8 cellular contexts compared by ENCODE assay signal in the genomic region with DNA sequence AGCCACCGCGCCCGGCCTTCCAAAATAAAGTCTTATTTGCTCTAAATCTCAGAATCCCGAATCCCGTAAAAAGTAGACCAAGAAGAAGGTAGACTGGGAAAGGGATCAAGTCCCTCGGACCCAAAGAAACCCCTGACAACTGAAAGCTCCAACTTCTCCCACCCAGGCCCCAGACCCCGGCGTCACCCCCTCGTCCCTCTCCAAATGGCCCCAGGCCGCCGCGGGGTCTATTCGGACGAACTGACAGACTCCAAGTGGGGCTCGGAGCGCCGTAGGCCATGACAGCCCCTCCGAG. TPM values are rescaled to one million over a fixed set of nuclear protein-coding genes. Genes with fewer than 3 reads are reported as not detected.
A peak's percentile ranks its signal among the peaks of the same experiment; 100 is the strongest.
DNase-seq lines count a peak whose midpoint lies in the region; ATAC-seq and TF ChIP-seq lines count a peak whose summit lies in the region.

No MANE protein-coding gene starts in this region.

- H3K27me3 Mint-ChIP-seq in MCF 10A (ENCODE audit: insufficient read depth, unreplicated experiment) = no peaks in the 10 kb centered on the region

- CTCF ChIA-PET in MCF 10A (lab: Yijun Ruan, JAX) = no interaction called here

- no peak for TF ChIP-seq CTCF in right atrium auricular region (IDR thresholded peaks at IDR 0.05)
- no peak for TF ChIP-seq CTCF in MCF 10A (IDR thresholded peaks at IDR 0.05; ENCODE audit: unreplicated experiment)

- H3K27ac Mint-ChIP-seq in MCF 10A (ENCODE audit: low read depth, unreplicated experiment) = peak overlapping the region; percentile 88

- no peak for ATAC-seq in HG03025 (IDR thresholded peaks at IDR 0.05; ENCODE audit: low FRiP score, unreplicated experiment)

- peak overlapping the region; percentile 79 for H3K4me3 Mint-ChIP-seq in MCF 10A (ENCODE audit: unreplicated experiment)

- POLR2A ChIA-PET in MCF 10A (lab: Yijun Ruan, JAX) = interaction anchor here (0.6 to 3.1 kb wide), 13 partner anchors 13 to 282 kb away, joined by 3 to 22 read pairs (median 4); partner anchors contain the start of genes ADGRE5, ASF1B, DNAJB1 and GIPC1

- peaks cover 30% of the 10 kb centered on the region for H3K36me3 Mint-ChIP-seq in MCF 10A (ENCODE audit: insufficient read depth, unreplicated experiment)

- H3K27ac ChIP-seq in right atrium auricular region = peak overlapping the region; percentile 90 to 96

- BruUV-seq in MCF 10A (replicated peaks; lab: Mats Ljungman, UMichigan) = TSS peak; percentile 41

- DNase-seq in right atrium auricular region (ENCODE audit: low spot score) (no peak), cardiac septum (ENCODE audit: low spot score) (no peak), MCF 10A (ENCODE audit: unreplicated experiment) (no peak), NCI-H2081 (lab: John Stamatoyannopoulos, UW) (no peak), ureter (ENCODE audit: low spot score) (no peak), cerebellar nuclear complex (lab: John Stamatoyannopoulos, UW) (no peak)

- intact Hi-C loops in cardiac septum (cut with DNase I) = no loop called here
- intact Hi-C loops in MCF 10A (cut with micrococcal nuclease) = loop anchor here (2.0 to 5.0 kb wide), 2 partner anchors 36 to 282 kb away; partner anchors contain the start of genes ADGRE5 and ASF1B

- H3K4me1 ChIP-seq in right atrium auricular region (peaks cover 0 to 41% of the 10 kb centered on the region in 2 donors), mononuclear cell (ENCODE audit: insufficient read depth, low read length) (peaks cover 57% of the 10 kb centered on the region)

- peaks cover 23% of the 10 kb centered on the region for H3K4me1 Mint-ChIP-seq in MCF 10A (ENCODE audit: insufficient read depth, unreplicated experiment)

- H3K27me3 ChIP-seq in right atrium auricular region (no peaks in the 10 kb centered on the region), mononuclear cell (ENCODE audit: insufficient read depth, low read length) (no peaks in the 10 kb centered on the region)

- H3K9me3 ChIP-seq in right atrium auricular region (no peaks in the 10 kb centered on the region), mononuclear cell (ENCODE audit: low read depth, low read length) (no peaks in the 10 kb centered on the region)

- H3K9me3 Mint-ChIP-seq in MCF 10A (ENCODE audit: unreplicated experiment) = no peaks in the 10 kb centered on the region

- H3K4me3 ChIP-seq in right atrium auricular region = peak overlapping the region; percentile 73 to 90
- H3K4me3 ChIP-seq in mononuclear cell (ENCODE audit: low read length) = peak overlapping the region; percentile 94

- no peaks in the 10 kb centered on the region for H3K36me3 ChIP-seq in right atrium auricular region

RNA-seq across cellular contexts. Expression of gene DDX39A, which starts 0.5 kb away (rescaled TPM):
- total RNA-seq in right atrium auricular region (10 to 100 TPM; 25.5 to 29.8 TPM), cardiac septum (26.7 TPM), MCF 10A (2022) (62.1 and 65.4 TPM in 2 replicates), mononuclear cell (123 TPM), ureter (55.2 TPM)

RNA-seq across cellular contexts. Expression of gene PKN1, which starts 14.4 kb away (rescaled TPM):
- total RNA-seq in right atrium auricular region (100 to 1,000 TPM in 1 of 2 donors, 10 to 100 TPM in 1; 87.2 to 111 TPM), cardiac septum (136 TPM), MCF 10A (2022) (94.8 and 141 TPM in 2 replicates), mononuclear cell (118 TPM), ureter (51.7 TPM)

RNA-seq across cellular contexts. Expression of gene ADGRE5, which starts 37.4 kb away (rescaled TPM):
- total RNA-seq in right atrium auricular region = 10 to 100 TPM; 33.9 to 37.3 TPM
- 36.4 TPM for total RNA-seq in cardiac septum
- total RNA-seq in MCF 10A (2022) = 44.5 and 47.9 TPM in 2 replicates
- 155 TPM for total RNA-seq in mononuclear cell
- 52.0 TPM for total RNA-seq in ureter

RNA-seq across cellular contexts. Expression of gene PTGER1, which starts 56.5 kb away (rescaled TPM):
- total RNA-seq in right atrium auricular region (not detected), cardiac septum (not detected), MCF 10A (2022) (0.29 and 0.42 TPM in 2 replicates), mononuclear cell (not detected), ureter (3.0 TPM)
